In the genomic region with DNA sequence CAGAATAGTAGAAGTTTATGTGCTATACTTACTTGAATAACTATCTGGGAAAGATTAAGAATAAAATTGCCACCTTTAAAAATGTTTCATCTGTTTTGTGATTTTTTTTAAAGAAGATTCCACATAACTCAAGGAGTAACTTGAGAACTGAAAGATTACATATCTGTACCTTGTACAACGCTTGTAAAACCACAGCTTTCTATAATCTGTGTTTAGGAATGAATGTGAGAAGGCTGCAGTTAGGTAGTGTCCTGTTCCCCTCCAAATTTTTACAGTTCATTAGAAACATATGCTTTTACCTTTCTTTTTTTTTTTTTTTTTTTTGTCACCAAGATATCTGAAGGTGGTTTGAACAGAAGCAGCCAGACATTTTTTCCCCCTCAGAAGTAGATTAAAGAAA, we compare ENCODE assay signal across 18 cellular contexts.
DNase-seq lines count a peak whose midpoint lies in the region; ATAC-seq and TF ChIP-seq lines count a peak whose summit lies in the region.
"Had no signal": no experiment of that assay in that cellular context is flagged by ENCODE, and none has a peak within 500 bp of the region (broad histone marks: within the 10 kb centered on the region; RNA-seq: fewer than 3 reads in every experiment).

No MANE protein-coding gene starts in this region.

- H3K4me1 Mint-ChIP-seq in mesothelial cell of epicardium (peaks cover 39% of the 10 kb centered on the region), CD14-positive monocyte (no peaks in the 10 kb centered on the region)
- H3K4me1 Mint-ChIP-seq: CD4-positive, CD25-positive, alpha-beta regulatory T cell; CD8-positive, alpha-beta memory T cell had no signal

- TF ChIP-seq CTCF in mesothelial cell of epicardium (IDR thresholded peaks at IDR 0.05; ENCODE audit: unreplicated experiment) (no peak), CD14-positive monocyte (IDR thresholded peaks at IDR 0.05) (no peak)

- DNase-seq in OCI-M1 (lab: John Stamatoyannopoulos, UW) = peak; percentile 59
- DNase-seq in mesothelial cell of epicardium (ENCODE audit: low spot score in 2 of 2, unreplicated experiment in 2 of 2) = no peak
- DNase-seq in CD14-positive monocyte (ENCODE audit: low spot score) = no peak
- DNase-seq in NK-92 (lab: John Stamatoyannopoulos, UW; ENCODE audit: unreplicated experiment) = no peak
- DNase-seq: C1 segment of cervical spinal cord; CD4-positive, CD25-positive, alpha-beta regulatory T cell; CD8-positive, alpha-beta memory T cell; DMS 273 treated with DMSO at 0.1 percent for 48 hours; DMS79; EL; GDM1; GM23248; H7; HCEC 1CT had no signal

- ATAC-seq in GM18868 (IDR thresholded peaks at IDR 0.05; ENCODE audit: unreplicated experiment) (peak; percentile 69), HG03432 (IDR thresholded peaks at IDR 0.05; ENCODE audit: unreplicated experiment) (peak; percentile 61), HG02678 (IDR thresholded peaks at IDR 0.05; ENCODE audit: unreplicated experiment) (no peak), GM21717 (IDR thresholded peaks at IDR 0.05; ENCODE audit: unreplicated experiment) (no peak)

- H3K27ac Mint-ChIP-seq in mesothelial cell of epicardium (peak overlapping the region; percentile 2), CD14-positive monocyte (no peak overlapping the region)
- H3K27ac Mint-ChIP-seq: CD4-positive, CD25-positive, alpha-beta regulatory T cell; CD8-positive, alpha-beta memory T cell had no signal

- H3K4me3 Mint-ChIP-seq in mesothelial cell of epicardium (no peak overlapping the region), CD14-positive monocyte (no peak overlapping the region)
- H3K4me3 Mint-ChIP-seq: CD4-positive, CD25-positive, alpha-beta regulatory T cell; CD8-positive, alpha-beta memory T cell had no signal

- no peaks in the 10 kb centered on the region for H3K27me3 Mint-ChIP-seq in mesothelial cell of epicardium (ENCODE audit: low read depth)
- no peaks in the 10 kb centered on the region for H3K27me3 Mint-ChIP-seq in CD14-positive monocyte (ENCODE audit: low read depth in 3 of 3)
- H3K27me3 Mint-ChIP-seq: CD4-positive, CD25-positive, alpha-beta regulatory T cell; CD8-positive, alpha-beta memory T cell had no signal

- H3K36me3 Mint-ChIP-seq in mesothelial cell of epicardium (no peaks in the 10 kb centered on the region), CD14-positive monocyte (no peaks in the 10 kb centered on the region)
- H3K36me3 Mint-ChIP-seq: CD4-positive, CD25-positive, alpha-beta regulatory T cell; CD8-positive, alpha-beta memory T cell had no signal

- intact Hi-C loops in CD14-positive monocyte (cut with micrococcal nuclease) = no loop called here

- H3K9me3 Mint-ChIP-seq in mesothelial cell of epicardium (peaks cover 11% of the 10 kb centered on the region), CD14-positive monocyte (peaks cover 0 to 11% (median 2%) of the 10 kb centered on the region in 7 donors)

Comparison
In these comparisons a context has a peak if more than half of its experiments do, and no peak if none do; other contexts are left out.
1. ATAC-seq: peak in GM18868 (single experiment) and HG03432 (single experiment); none in HG02678 (single experiment) and GM21717 (single experiment).